Comparison of ENCODE assay signal across 23 cellular contexts in genomic region chr9:16363916-16364315, GRCh38.
DNase-seq lines count a peak whose midpoint lies in the region; ATAC-seq and TF ChIP-seq lines count a peak whose summit lies in the region.
"Had no signal": no experiment of that assay in that cellular context is flagged by ENCODE, and none has a peak within 500 bp of the region (broad histone marks: within the 10 kb centered on the region; RNA-seq: fewer than 3 reads in every experiment).

No MANE protein-coding gene starts in this region.

- no peaks in the 10 kb centered on the region for H3K9me3 ChIP-seq in left ventricle myocardium inferior (replicated peaks)
- no peaks in the 10 kb centered on the region for H3K9me3 ChIP-seq in gastroesophageal sphincter
- H3K9me3 ChIP-seq in upper lobe of right lung = no peaks in the 10 kb centered on the region
- H3K9me3 ChIP-seq: HAP-1 had no signal

- H3K4me3 ChIP-seq in left ventricle myocardium inferior = no peak overlapping the region
- no peak overlapping the region for H3K4me3 ChIP-seq in gastroesophageal sphincter
- no peak overlapping the region for H3K4me3 ChIP-seq in upper lobe of right lung
- no peak overlapping the region for H3K4me3 ChIP-seq in coronary artery
- H3K4me3 ChIP-seq: A549, GM23338, HAP-1, SK-N-MC had no signal

- ATAC-seq in Right ventricle myocardium superior (ENCODE audit: poor library complexity) (no peak), gastroesophageal sphincter (no peak), upper lobe of right lung (no peak), HG03571 (IDR thresholded peaks at IDR 0.05; ENCODE audit: unreplicated experiment) (no peak)
- ATAC-seq: A549, GM23338 had no signal

- H3K27ac ChIP-seq in left ventricle myocardium inferior (replicated peaks) (peak overlapping the region; percentile 66), gastroesophageal sphincter (peak overlapping the region in 3 of 4 donors; percentile 38 to 52 (median 42)), upper lobe of right lung (peak overlapping the region; percentile 39), coronary artery (peak overlapping the region in 1 of 2 donors; percentile 35)
- H3K27ac ChIP-seq: SK-N-MC had no signal

- intact Hi-C loops in left ventricle myocardium inferior (cut with micrococcal nuclease) (no loop called here), Right ventricle myocardium superior (cut with DNase I) (no loop called here), upper lobe of right lung (cut with DNase I) (no loop called here)

- H3K27me3 ChIP-seq in left ventricle myocardium inferior (ENCODE audit: low read depth) = peaks cover 6% of the 10 kb centered on the region
- no peaks in the 10 kb centered on the region for H3K27me3 ChIP-seq in gastroesophageal sphincter
- no peaks in the 10 kb centered on the region for H3K27me3 ChIP-seq in upper lobe of right lung

- H3K36me3 ChIP-seq in left ventricle myocardium inferior (no peaks in the 10 kb centered on the region), gastroesophageal sphincter (no peaks in the 10 kb centered on the region), upper lobe of right lung (no peaks in the 10 kb centered on the region)
- H3K36me3 ChIP-seq: HAP-1 had no signal

- H3K4me1 ChIP-seq in left ventricle myocardium inferior (peaks cover 19% of the 10 kb centered on the region), gastroesophageal sphincter (no peaks in the 10 kb centered on the region), upper lobe of right lung (no peaks in the 10 kb centered on the region)
- H3K4me1 ChIP-seq: HAP-1 had no signal

- no peak for TF ChIP-seq EP300 in gastroesophageal sphincter (IDR thresholded peaks at IDR 0.05)

- TF ChIP-seq CTCF in left ventricle myocardium inferior (IDR thresholded peaks at IDR 0.05; ENCODE audit: borderline replicate concordance) (no peak), gastroesophageal sphincter (IDR thresholded peaks at IDR 0.05) (no peak), upper lobe of right lung (IDR thresholded peaks at IDR 0.05) (no peak), coronary artery (IDR thresholded peaks at IDR 0.05) (no peak)

- WGBS in gastroesophageal sphincter (ENCODE audit: low coverage in 1 of 2), 2 donors = 66 to 100% methylated on average over 1 to 5 of the region's 5 CpGs

- no peak for TF ChIP-seq POLR2A in gastroesophageal sphincter (IDR thresholded peaks at IDR 0.05)

- DNase-seq in left ventricle myocardium inferior (no peak), Right ventricle myocardium superior (no peak), mesenteric fat pad (ENCODE audit: low spot score) (peak; percentile 59), upper lobe of right lung (no peak), HUDEP-2 (lab: John Stamatoyannopoulos, UW; ENCODE audit: unreplicated experiment in 76 of 76) (no peak), coronary artery (ENCODE audit: low spot score) (no peak)
- DNase-seq: AML-193; CD4-positive, alpha-beta memory T cell; DMS53; NCI-H1048; NCI-H1694; NCI-H2029 treated with DMSO at 0.1 percent for 48 hours; NCI-H446 treated with DMSO at 0.1 percent for 48 hours; NCI-H526; NCI-H82; RPMI8226; SIG-M5 had no signal
